ENCODE assay signal across 13 cellular contexts in the genomic region with DNA sequence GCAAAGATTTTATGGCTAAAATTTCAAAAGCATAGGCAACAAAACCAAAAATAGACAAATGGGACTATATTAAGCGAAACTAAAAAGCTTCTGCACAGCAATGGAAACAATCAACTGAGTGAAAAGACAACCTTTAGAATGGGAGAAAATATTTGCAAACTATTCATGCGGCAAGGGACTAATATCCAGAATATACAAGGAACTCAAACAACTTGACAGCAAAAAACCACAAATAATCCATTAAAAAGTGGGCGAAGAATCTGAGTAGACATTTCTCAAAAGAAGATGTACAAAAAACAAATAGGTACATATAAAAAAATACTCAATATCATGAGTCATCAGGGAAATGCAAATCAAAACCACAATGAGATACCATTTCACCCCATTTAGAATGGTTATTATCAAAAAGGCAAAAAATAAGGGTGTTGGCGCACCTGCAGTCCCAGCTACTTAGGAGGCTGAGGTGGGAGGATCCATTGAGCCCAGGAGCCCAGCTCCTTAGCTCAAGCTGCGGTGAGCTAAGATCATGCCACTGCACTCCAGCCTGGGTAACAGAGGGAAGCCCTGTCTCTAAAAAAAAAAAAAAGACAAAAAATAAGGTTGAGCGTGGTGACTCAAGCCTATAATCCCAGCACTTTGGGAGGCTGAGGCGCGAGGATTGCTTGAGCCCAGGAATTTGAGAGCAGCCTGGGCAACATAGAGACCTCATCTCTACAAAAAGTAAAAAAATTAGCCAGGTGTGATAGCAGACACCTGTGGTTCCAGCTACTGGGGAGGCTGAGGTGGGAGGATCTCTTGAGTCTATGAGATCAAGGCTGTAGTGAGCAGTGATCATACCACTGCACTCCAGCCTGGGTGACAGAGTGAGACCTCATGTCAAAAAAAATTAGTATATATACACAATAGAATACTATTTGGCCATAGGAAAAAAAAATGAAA. TPM values are rescaled to one million over a fixed set of nuclear protein-coding genes. Genes with fewer than 3 reads are reported as not detected.
A peak's percentile ranks its signal among the peaks of the same experiment; 100 is the strongest.
DNase-seq lines count a peak whose midpoint lies in the region; ATAC-seq, FAIRE-seq and TF ChIP-seq lines count a peak whose summit lies in the region.
"Had no signal": no experiment of that assay in that cellular context is flagged by ENCODE, and none has a peak within 500 bp of the region (broad histone marks: within the 10 kb centered on the region; RNA-seq: fewer than 3 reads in every experiment).

No MANE protein-coding gene starts in this region.

- no peaks in the 10 kb centered on the region for H3K27me3 ChIP-seq in CD4-positive, CD25-positive, alpha-beta regulatory T cell (ENCODE audit: control insufficient read depth, insufficient read depth, low read length)

- no TSS peak for BruUV-seq in OCI-LY7 (replicated peaks; lab: Mats Ljungman, UMichigan)

- H3K4me2 ChIP-seq in OCI-LY7 (ENCODE audit: low read length), result peak overlapping the region; percentile 61

- peak overlapping the region; percentile 1; the same call in 1 of the 2 replicates for H2AFZ ChIP-seq in OCI-LY7 (ENCODE audit: low read length)

- H3K79me2 ChIP-seq in OCI-LY7 (ENCODE audit: insufficient read depth, low read depth, low read length), result peaks cover 10% of the 10 kb centered on the region

- peak in 1 of 2 donors; percentile 5 for ATAC-seq in CD4-positive, CD25-positive, alpha-beta regulatory T cell (ENCODE audit: low read depth in 2 of 2)
- ATAC-seq in HG03280 (IDR thresholded peaks at IDR 0.05; ENCODE audit: unreplicated experiment), result no peak
- no peak for ATAC-seq in GM19023 (IDR thresholded peaks at IDR 0.05; ENCODE audit: unreplicated experiment)

- peak overlapping the region; percentile 83 for H3K4me3 ChIP-seq in CD4-positive, CD25-positive, alpha-beta regulatory T cell (ENCODE audit: low read depth, low read length)
- peak overlapping the region; percentile 49 for H3K4me3 ChIP-seq in OCI-LY7 (ENCODE audit: low read depth, low read length, poor library complexity, severe bottlenecking)

- no peaks in the 10 kb centered on the region for H3K36me3 Mint-ChIP-seq in CD4-positive, CD25-positive, alpha-beta regulatory T cell

- CTCF ChIA-PET in OCI-LY7 (lab: Charles Lee; ENCODE audit: unreplicated experiment), result interaction anchor here (0.5 to 1.4 kb wide), 5 partner anchors 10 to 34 kb away, joined by 3 to 9 read pairs (median 3); no protein-coding TSS in a partner anchor

- FAIRE-seq in GM18507 (lab: Jason Lieb, UNC), result peak; percentile 80
- FAIRE-seq: HTR-8/SVneo had no signal

- intact Hi-C loops in OCI-LY7 (cut with micrococcal nuclease; ENCODE audit: unreplicated experiment), result loop anchor here (5.0 kb wide), 2 partner anchors 414 to 899 kb away; partner anchors contain the start of gene TMED4

- POLR2A ChIA-PET in OCI-LY7 (lab: Charles Lee), result interaction anchor here (0.7 to 10.2 kb wide), 10 partner anchors 11 to 1979 kb away, joined by 3 to 206 read pairs (median 4); partner anchors contain the start of gene MYO1G

- peaks cover 52% of the 10 kb centered on the region for H3K4me1 ChIP-seq in CD4-positive, CD25-positive, alpha-beta regulatory T cell (ENCODE audit: control insufficient read depth, insufficient read depth, low read length, poor library complexity, severe bottlenecking)
- peaks cover 62% of the 10 kb centered on the region for H3K4me1 ChIP-seq in OCI-LY7 (ENCODE audit: insufficient read depth, low read length, poor library complexity, severe bottlenecking)

- H3K27me3 Mint-ChIP-seq in CD4-positive, CD25-positive, alpha-beta regulatory T cell, result peaks cover 10% of the 10 kb centered on the region

- DNase-seq in CD4-positive, CD25-positive, alpha-beta regulatory T cell, result peak; percentile 52 to 81 (median 64)
- no peak for DNase-seq in GM18507 (ENCODE audit: extremely low spot score, insufficient read length, low read depth)
- peak; percentile 74 for DNase-seq in OCI-LY7 (ENCODE audit: low spot score)
- peak; percentile 63 for DNase-seq in central memory CD4-positive, alpha-beta T cell
- DNase-seq in NCI-H510A (lab: John Stamatoyannopoulos, UW), result no peak
- DNase-seq in H4 (ENCODE audit: low spot score), result no peak
- DNase-seq: activated CD8-positive, alpha-beta memory T cell treated with anti-CD3 and anti-CD28 coated beads, Interleukin-2, amount 50 U/mL, for 48 hours; caudate nucleus; COR-L47; NCI-H1694 treated with DMSO at 0.1 percent for 48 hours had no signal

- H3K4me3 Mint-ChIP-seq in CD4-positive, CD25-positive, alpha-beta regulatory T cell, result peak overlapping the region; percentile 70 to 95 (median 82)

- no peaks in the 10 kb centered on the region for H3K9me3 ChIP-seq in CD4-positive, CD25-positive, alpha-beta regulatory T cell (ENCODE audit: control insufficient read depth in 2 of 2, low read length in 2 of 2)
- H3K9me3 ChIP-seq in OCI-LY7 (ENCODE audit: low read length), result peaks cover 10% of the 10 kb centered on the region; the same call in 1 of the 2 replicates

- H3K27ac ChIP-seq in CD4-positive, CD25-positive, alpha-beta regulatory T cell (ENCODE audit: insufficient read depth, low read length, poor library complexity, severe bottlenecking), result peak overlapping the region; percentile 82
- peak overlapping the region; percentile 93 for H3K27ac ChIP-seq in OCI-LY7 (ENCODE audit: low read depth, low read length, poor library complexity, severe bottlenecking)

- peak overlapping the region; percentile 77 to 97 (median 96) for H3K27ac Mint-ChIP-seq in CD4-positive, CD25-positive, alpha-beta regulatory T cell

- TF ChIP-seq CTCF in OCI-LY7 (conservative IDR thresholded peaks at IDR 0.05; ENCODE audit: low read length), result no peak

- no peaks in the 10 kb centered on the region for H3K9me2 ChIP-seq in OCI-LY7 (ENCODE audit: insufficient read depth, low read length)

- H3K36me3 ChIP-seq in CD4-positive, CD25-positive, alpha-beta regulatory T cell (ENCODE audit: control insufficient read depth, insufficient read depth, low read length), result no peaks in the 10 kb centered on the region
- peaks cover 11% of the 10 kb centered on the region; the same call in 1 of the 2 replicates for H3K36me3 ChIP-seq in OCI-LY7 (ENCODE audit: insufficient read depth, low read length)

- no peaks in the 10 kb centered on the region; the same call in 1 of the 2 replicates for H4K20me1 ChIP-seq in OCI-LY7 (ENCODE audit: insufficient read depth, low read length)

- peaks cover 0 to 2% (median 0%) of the 10 kb centered on the region in 7 donors for H3K9me3 Mint-ChIP-seq in CD4-positive, CD25-positive, alpha-beta regulatory T cell

- peaks cover 20 to 60% (median 40%) of the 10 kb centered on the region in 4 donors for H3K4me1 Mint-ChIP-seq in CD4-positive, CD25-positive, alpha-beta regulatory T cell

RNA-seq across cellular contexts. Expression of gene CCM2, which starts 4.2 kb away (rescaled TPM):
- 190 TPM for total RNA-seq in CD4-positive, CD25-positive, alpha-beta regulatory T cell
- polyA plus RNA-seq in CD4-positive, CD25-positive, alpha-beta regulatory T cell, result 100 to 1,000 TPM; 139 to 163 (median 156) TPM
- 55.3 and 58.9 TPM in 2 replicates for total RNA-seq in OCI-LY7 (2014; rRNA removed; shearing (Covaris generic))
- total RNA-seq in OCI-LY7 (2022), result 84.0 and 89.1 TPM in 2 replicates
- 61.5 and 78.6 TPM in 2 replicates for total RNA-seq in H4 (2014; rRNA removed; shearing (Covaris generic))

RNA-seq across cellular contexts. Expression of gene MYO1G, which starts 17.0 kb away (rescaled TPM):
- total RNA-seq in CD4-positive, CD25-positive, alpha-beta regulatory T cell, result 427 TPM
- 100 to 1,000 TPM; 132 to 229 (median 160) TPM for polyA plus RNA-seq in CD4-positive, CD25-positive, alpha-beta regulatory T cell
- total RNA-seq in OCI-LY7 (2014; rRNA removed; shearing (Covaris generic)), result 23.6 and 27.4 TPM in 2 replicates
- total RNA-seq in OCI-LY7 (2022), result 74.7 and 87.3 TPM in 2 replicates
- not detected in 2 replicates for total RNA-seq in H4 (2014; rRNA removed; shearing (Covaris generic))

Comparison
In these comparisons a context has a peak if more than half of its experiments do, and no peak if none do; other contexts are left out.
1. DNase-seq: peak in CD4-positive, CD25-positive, alpha-beta regulatory T cell (3 of 3), OCI-LY7 (single experiment) and central memory CD4-positive, alpha-beta T cell (single experiment); none in GM18507 (single experiment), NCI-H510A (single experiment) and H4 (single experiment).
2. RNA of gene MYO1G, which starts 17.0 kb away (total RNA-seq): 427 TPM in CD4-positive, CD25-positive, alpha-beta regulatory T cell (single experiment) and 23.6 to 87.3 TPM in OCI-LY7; not detected in H4; every median in the first group is over 10 times any median in the second.